ENCODE assay signal across 20 cellular contexts in genomic region chr3:20772869-20773268, GRCh38.
"Had no signal": no experiment of that assay in that cellular context is flagged by ENCODE, and none has a peak within 500 bp of the region (broad histone marks: within the 10 kb centered on the region; RNA-seq: fewer than 3 reads in every experiment).

No MANE protein-coding gene starts in this region.

- ATAC-seq: activated CD4-positive, alpha-beta T cell treated with anti-CD3 and anti-CD28 coated beads for 36 hours; activated CD8-positive, alpha-beta T cell treated with anti-CD3 and anti-CD28 coated beads, Interleukin-2, amount 10 ng/mL, durations not matched to agents 7 days and 5 days; activated naive CD8-positive, alpha-beta T cell treated with anti-CD3 and anti-CD28 coated beads, Interleukin-2, amount 50 U/mL, for 24 hours; stimulated activated naive CD8-positive, alpha-beta T cell treated with anti-CD3 and anti-CD28 coated beads, Interleukin-15, amount 100 ng/mL, for 72 hours had no signal

- H3K4me2 ChIP-seq: neural progenitor cell had no signal

- H3K36me3 ChIP-seq: neural progenitor cell had no signal

- H3K9me3 Mint-ChIP-seq: neural progenitor cell had no signal

- H3K27me3 Mint-ChIP-seq: activated CD4-positive, alpha-beta T cell treated with anti-CD3 and anti-CD28 coated beads for 36 hours; activated naive CD8-positive, alpha-beta T cell treated with anti-CD3 and anti-CD28 coated beads, Interleukin-2, amount 50 U/mL, for 24 hours; stimulated activated naive CD8-positive, alpha-beta T cell treated with anti-CD3 and anti-CD28 coated beads, Interleukin-15, amount 100 ng/mL, for 72 hours had no signal

- H3K27ac Mint-ChIP-seq: activated CD4-positive, alpha-beta T cell treated with anti-CD3 and anti-CD28 coated beads for 36 hours; activated CD8-positive, alpha-beta T cell treated with anti-CD3 and anti-CD28 coated beads, Interleukin-2, amount 10 ng/mL, durations not matched to agents 7 days and 5 days; activated naive CD8-positive, alpha-beta T cell treated with anti-CD3 and anti-CD28 coated beads, Interleukin-2, amount 50 U/mL, for 24 hours; activated T-helper 1 cell treated with anti-CD3 and anti-CD28 coated beads, Interleukin-12 subunit alpha, Interleukin-12 subunit beta, Interleukin-2, Interleukin-4 antibody, amounts not matched to agents 30 ng/mL and 10 ng/mL and 1 ng/mL, durations not matched to agents 14 hours and 24 hours and 36 hours; neural progenitor cell; stimulated activated naive CD8-positive, alpha-beta T cell treated with anti-CD3 and anti-CD28 coated beads, Interleukin-15, amount 100 ng/mL, for 72 hours had no signal

- H3K4me3 ChIP-seq: lung, neural progenitor cell, testis had no signal

- H3K36me3 Mint-ChIP-seq: neural progenitor cell had no signal

- H3K4me3 Mint-ChIP-seq: activated CD4-positive, alpha-beta T cell treated with anti-CD3 and anti-CD28 coated beads for 36 hours; activated CD8-positive, alpha-beta T cell treated with anti-CD3 and anti-CD28 coated beads, Interleukin-2, amount 10 ng/mL, durations not matched to agents 7 days and 5 days; activated naive CD8-positive, alpha-beta T cell treated with anti-CD3 and anti-CD28 coated beads, Interleukin-2, amount 50 U/mL, for 24 hours; activated T-helper 1 cell treated with anti-CD3 and anti-CD28 coated beads, Interleukin-12 subunit alpha, Interleukin-12 subunit beta, Interleukin-2, Interleukin-4 antibody, amounts not matched to agents 30 ng/mL and 10 ng/mL and 1 ng/mL, durations not matched to agents 14 hours and 24 hours and 36 hours; neural progenitor cell; stimulated activated naive CD8-positive, alpha-beta T cell treated with anti-CD3 and anti-CD28 coated beads, Interleukin-15, amount 100 ng/mL, for 72 hours had no signal

- H3K27ac ChIP-seq: epithelial cell of prostate, neural progenitor cell, parathyroid adenoma, testis had no signal

- H3K79me2 ChIP-seq: parathyroid adenoma had no signal

- H2AFZ ChIP-seq: neural progenitor cell, parathyroid adenoma had no signal

- H3K4me1 ChIP-seq: neural progenitor cell, parathyroid adenoma, testis had no signal

- H3K4me1 Mint-ChIP-seq: activated CD4-positive, alpha-beta T cell treated with anti-CD3 and anti-CD28 coated beads for 36 hours; activated naive CD8-positive, alpha-beta T cell treated with anti-CD3 and anti-CD28 coated beads, Interleukin-2, amount 50 U/mL, for 24 hours; neural progenitor cell; stimulated activated naive CD8-positive, alpha-beta T cell treated with anti-CD3 and anti-CD28 coated beads, Interleukin-15, amount 100 ng/mL, for 72 hours had no signal

- DNase-seq: activated CD4-positive, alpha-beta T cell treated with anti-CD3 and anti-CD28 coated beads for 36 hours; activated CD8-positive, alpha-beta memory T cell treated with anti-CD3 and anti-CD28 coated beads, Interleukin-2, amount 50 U/mL, for 48 hours; activated CD8-positive, alpha-beta T cell treated with anti-CD3 and anti-CD28 coated beads, Interleukin-2, amount 10 ng/mL, durations not matched to agents 7 days and 5 days; activated naive CD4-positive, alpha-beta T cell treated with Interleukin-2 at 50 U/mL for 16 hours; activated naive CD8-positive, alpha-beta T cell treated with anti-CD3 and anti-CD28 coated beads, Interleukin-2, amount 50 U/mL, for 24 hours; effector CD4-positive, alpha-beta T cell; hippocampal formation; kidney glomerular epithelial cell; midbrain; retina; stimulated activated CD4-positive, alpha-beta T cell treated with anti-CD3 and anti-CD28 coated beads, Interleukin-15, amount 100 ng/mL, for 24 hours; stimulated activated CD4-positive, alpha-beta T cell treated with anti-CD3 and anti-CD28 coated beads, Interleukin-4, amount 100 ng/mL, for 24 hours; stimulated activated naive CD8-positive, alpha-beta T cell treated with anti-CD3 and anti-CD28 coated beads, Interleukin-15, amount 100 ng/mL, for 72 hours; T1000; testis had no signal

- H3K9me3 ChIP-seq: testis had no signal

- H3K27me3 ChIP-seq: neural progenitor cell, testis had no signal
